ENCODE assay signal across 2 cellular contexts in the genomic region with DNA sequence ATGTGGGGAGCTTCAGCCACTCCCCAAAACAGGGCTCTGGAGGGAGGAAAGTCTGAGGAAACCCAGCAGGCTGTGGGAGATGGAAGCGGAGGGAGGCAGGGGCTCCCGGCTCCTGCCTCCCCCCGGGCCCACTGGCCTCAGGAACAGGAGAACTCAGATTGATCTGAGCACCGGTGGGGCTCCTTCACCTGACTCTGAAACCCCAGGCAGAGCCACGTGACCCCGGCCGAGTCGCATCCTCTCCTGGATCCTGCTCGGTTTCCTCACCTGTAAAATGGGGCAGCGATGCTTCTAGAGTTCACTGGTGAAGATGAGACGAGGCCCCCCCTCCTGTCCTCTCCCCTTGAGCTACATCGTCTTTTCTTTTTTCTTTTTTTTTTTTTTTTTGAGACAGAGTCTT.
TF ChIP-seq lines count a peak whose summit lies in the region.

No MANE protein-coding gene starts in this region.

TF ChIP-seq in SK-N-SH, 30 proteins besides CTCF, POLR2A, EP300 and RAD21 (continued from another document):
- TF ChIP-seq, protein P1, sequence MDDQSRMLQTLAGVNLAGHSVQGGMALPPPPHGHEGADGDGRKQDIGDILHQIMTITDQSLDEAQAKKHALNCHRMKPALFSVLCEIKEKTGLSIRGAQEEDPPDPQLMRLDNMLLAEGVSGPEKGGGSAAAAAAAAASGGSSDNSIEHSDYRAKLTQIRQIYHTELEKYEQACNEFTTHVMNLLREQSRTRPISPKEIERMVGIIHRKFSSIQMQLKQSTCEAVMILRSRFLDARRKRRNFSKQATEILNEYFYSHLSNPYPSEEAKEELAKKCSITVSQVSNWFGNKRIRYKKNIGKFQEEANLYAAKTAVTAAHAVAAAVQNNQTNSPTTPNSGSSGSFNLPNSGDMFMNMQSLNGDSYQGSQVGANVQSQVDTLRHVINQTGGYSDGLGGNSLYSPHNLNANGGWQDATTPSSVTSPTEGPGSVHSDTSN (IDR thresholded peaks at IDR 0.05): no peak
- TF ChIP-seq, protein P2, sequence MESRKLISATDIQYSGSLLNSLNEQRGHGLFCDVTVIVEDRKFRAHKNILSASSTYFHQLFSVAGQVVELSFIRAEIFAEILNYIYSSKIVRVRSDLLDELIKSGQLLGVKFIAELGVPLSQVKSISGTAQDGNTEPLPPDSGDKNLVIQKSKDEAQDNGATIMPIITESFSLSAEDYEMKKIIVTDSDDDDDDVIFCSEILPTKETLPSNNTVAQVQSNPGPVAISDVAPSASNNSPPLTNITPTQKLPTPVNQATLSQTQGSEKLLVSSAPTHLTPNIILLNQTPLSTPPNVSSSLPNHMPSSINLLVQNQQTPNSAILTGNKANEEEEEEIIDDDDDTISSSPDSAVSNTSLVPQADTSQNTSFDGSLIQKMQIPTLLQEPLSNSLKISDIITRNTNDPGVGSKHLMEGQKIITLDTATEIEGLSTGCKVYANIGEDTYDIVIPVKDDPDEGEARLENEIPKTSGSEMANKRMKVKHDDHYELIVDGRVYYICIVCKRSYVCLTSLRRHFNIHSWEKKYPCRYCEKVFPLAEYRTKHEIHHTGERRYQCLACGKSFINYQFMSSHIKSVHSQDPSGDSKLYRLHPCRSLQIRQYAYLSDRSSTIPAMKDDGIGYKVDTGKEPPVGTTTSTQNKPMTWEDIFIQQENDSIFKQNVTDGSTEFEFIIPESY (IDR thresholded peaks at IDR 0.05; ENCODE audit: borderline replicate concordance, low read depth): no peak
- TF ChIP-seq FOSL2 (IDR thresholded peaks at IDR 0.05; ENCODE audit: borderline replicate concordance, low read depth) (no peak), POLR2AphosphoS5 (IDR thresholded peaks at IDR 0.05; ENCODE audit: low read depth, low read length) (no peak), YY1 (IDR thresholded peaks at IDR 0.05; ENCODE audit: low read depth) (no peak), GATA2 (CRISPR knock-in tag; IDR thresholded peaks at IDR 0.05) (no peak), NFIC (IDR thresholded peaks at IDR 0.05; ENCODE audit: borderline replicate concordance) (no peak), REST (IDR thresholded peaks at IDR 0.05; ENCODE audit: low read depth, low read length) (no peak)
- TF ChIP-seq, protein P3, sequence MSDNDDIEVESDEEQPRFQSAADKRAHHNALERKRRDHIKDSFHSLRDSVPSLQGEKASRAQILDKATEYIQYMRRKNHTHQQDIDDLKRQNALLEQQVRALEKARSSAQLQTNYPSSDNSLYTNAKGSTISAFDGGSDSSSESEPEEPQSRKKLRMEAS (IDR thresholded peaks at IDR 0.05; ENCODE audit: low read depth): no peak

TF ChIP-seq in SK-N-SH treated with all-trans-retinoic acid at 6 μM for 48 hours, 23 proteins besides CTCF, POLR2A, EP300 and RAD21 (continued from another document):
- no peak for TF ChIP-seq CREB5 (CRISPR knock-in tag; IDR thresholded peaks at IDR 0.05; ENCODE audit: low read depth)
- TF ChIP-seq ZNF8 (CRISPR knock-in tag; IDR thresholded peaks at IDR 0.05): no peak
- no peak for TF ChIP-seq PPARA (CRISPR knock-in tag; IDR thresholded peaks at IDR 0.05; ENCODE audit: borderline replicate concordance)
- no peak for TF ChIP-seq POU6F1 (CRISPR knock-in tag; IDR thresholded peaks at IDR 0.05; ENCODE audit: borderline replicate concordance, low read depth)
- TF ChIP-seq OSR1 (CRISPR knock-in tag; IDR thresholded peaks at IDR 0.05): no peak
- no peak for TF ChIP-seq ISL1 (CRISPR knock-in tag; IDR thresholded peaks at IDR 0.05)
- no peak for TF ChIP-seq ZNF70 (CRISPR knock-in tag; IDR thresholded peaks at IDR 0.05)
- no peak for TF ChIP-seq CSDC2 (CRISPR knock-in tag; IDR thresholded peaks at IDR 0.05)
- TF ChIP-seq, protein P4, sequence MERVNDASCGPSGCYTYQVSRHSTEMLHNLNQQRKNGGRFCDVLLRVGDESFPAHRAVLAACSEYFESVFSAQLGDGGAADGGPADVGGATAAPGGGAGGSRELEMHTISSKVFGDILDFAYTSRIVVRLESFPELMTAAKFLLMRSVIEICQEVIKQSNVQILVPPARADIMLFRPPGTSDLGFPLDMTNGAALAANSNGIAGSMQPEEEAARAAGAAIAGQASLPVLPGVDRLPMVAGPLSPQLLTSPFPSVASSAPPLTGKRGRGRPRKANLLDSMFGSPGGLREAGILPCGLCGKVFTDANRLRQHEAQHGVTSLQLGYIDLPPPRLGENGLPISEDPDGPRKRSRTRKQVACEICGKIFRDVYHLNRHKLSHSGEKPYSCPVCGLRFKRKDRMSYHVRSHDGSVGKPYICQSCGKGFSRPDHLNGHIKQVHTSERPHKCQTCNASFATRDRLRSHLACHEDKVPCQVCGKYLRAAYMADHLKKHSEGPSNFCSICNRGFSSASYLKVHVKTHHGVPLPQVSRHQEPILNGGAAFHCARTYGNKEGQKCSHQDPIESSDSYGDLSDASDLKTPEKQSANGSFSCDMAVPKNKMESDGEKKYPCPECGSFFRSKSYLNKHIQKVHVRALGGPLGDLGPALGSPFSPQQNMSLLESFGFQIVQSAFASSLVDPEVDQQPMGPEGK (CRISPR knock-in tag; IDR thresholded peaks at IDR 0.05; ENCODE audit: borderline replicate concordance): no peak
